ENCODE assay signal across 13 cellular contexts in the genomic region with DNA sequence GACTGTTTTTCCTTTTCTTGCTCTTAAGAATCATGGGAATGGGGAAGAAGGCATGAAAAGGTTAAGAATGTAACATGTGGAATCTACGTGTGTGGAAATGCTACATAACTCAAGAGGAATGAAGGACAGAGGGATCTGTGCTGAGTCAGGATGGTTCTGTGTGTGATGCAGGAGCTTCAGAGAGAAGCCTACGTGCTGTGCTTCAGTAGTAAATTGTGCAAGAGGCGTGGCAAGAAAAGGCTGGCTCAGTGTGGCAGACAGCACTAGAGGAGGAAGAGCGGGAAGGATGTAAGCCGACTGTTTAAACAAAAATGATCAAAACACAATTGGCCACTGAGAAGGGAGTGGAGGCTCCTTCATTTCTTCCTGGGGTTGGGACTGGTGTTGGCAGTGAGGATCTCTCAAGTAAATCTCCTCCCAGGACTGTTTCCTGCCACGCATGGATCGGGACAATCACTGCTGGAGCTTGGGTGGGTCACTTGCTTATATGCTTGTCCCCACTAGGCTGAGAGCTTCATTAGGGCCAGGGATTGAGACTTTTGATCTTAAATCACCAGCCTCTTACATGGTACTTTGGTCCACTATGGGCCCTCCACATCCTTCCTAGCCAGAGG. TPM values are rescaled to one million over a fixed set of nuclear protein-coding genes. Genes with fewer than 3 reads are reported as not detected.
DNase-seq lines count a peak whose midpoint lies in the region; TF ChIP-seq lines count a peak whose summit lies in the region.
"Had no signal": no experiment of that assay in that cellular context is flagged by ENCODE, and none has a peak within 500 bp of the region (broad histone marks: within the 10 kb centered on the region; RNA-seq: fewer than 3 reads in every experiment).

No MANE protein-coding gene starts in this region.

- in situ Hi-C loops in GM23248 (cut with MboI), result no loop called here

- DNase-seq in GM23248 (peak; percentile 98), adipocyte (ENCODE audit: low read depth) (peak; percentile 91), fibroblast of villous mesenchyme (ENCODE audit: low read depth) (peak; percentile 97), stromal cell of bone marrow (ENCODE audit: low read depth) (peak; percentile 53), NCI-H146 treated with DMSO at 0.1 percent for 48 hours (lab: John Stamatoyannopoulos, UW; ENCODE audit: unreplicated experiment) (no peak), activated T-cell treated with anti-CD3 and anti-CD28 coated beads for 4 hours (no peak), superior temporal gyrus (ENCODE audit: extremely low spot score) (no peak)
- DNase-seq in activated CD4-positive, alpha-beta memory T cell treated with anti-CD3 and anti-CD28 coated beads for 36 hours, result no peak
- DNase-seq: activated CD4-positive, alpha-beta T cell treated with anti-CD3 and anti-CD28 coated beads for 36 hours; DMS79; NCI-H1092; NCI-H526 had no signal

- H3K79me2 ChIP-seq in GM23248 (ENCODE audit: insufficient read depth), result peaks cover 8% of the 10 kb centered on the region; the same call in 1 of the 2 replicates

- peak overlapping the region; percentile 65 for H3K4me2 ChIP-seq in GM23248 (ENCODE audit: unreplicated experiment)

- H3K9me3 ChIP-seq in GM23248 (ENCODE audit: low read depth) (no peaks in the 10 kb centered on the region), adipocyte (ENCODE audit: control insufficient read depth, low read length) (no peaks in the 10 kb centered on the region)

- H3K4me1 Mint-ChIP-seq in activated CD4-positive, alpha-beta memory T cell treated with anti-CD3 and anti-CD28 coated beads for 36 hours (ENCODE audit: low read depth), result no peaks in the 10 kb centered on the region
- H3K4me1 Mint-ChIP-seq: activated CD4-positive, alpha-beta T cell treated with anti-CD3 and anti-CD28 coated beads for 36 hours had no signal

- H3K36me3 ChIP-seq in GM23248 (ENCODE audit: low read depth) (no peaks in the 10 kb centered on the region), adipocyte (ENCODE audit: control insufficient read depth, insufficient read depth, low read length, severe bottlenecking) (no peaks in the 10 kb centered on the region)

- no peak overlapping the region for H3K4me3 Mint-ChIP-seq in activated CD4-positive, alpha-beta memory T cell treated with anti-CD3 and anti-CD28 coated beads for 36 hours
- H3K4me3 Mint-ChIP-seq: activated CD4-positive, alpha-beta T cell treated with anti-CD3 and anti-CD28 coated beads for 36 hours; dendritic cell treated with granulocyte-macrophage colony-stimulating factor and Interleukin-4, amounts not matched to agents 40 ng/mL and 50 ng/mL, for 4 days had no signal

- H3K36me3 Mint-ChIP-seq in activated CD4-positive, alpha-beta memory T cell treated with anti-CD3 and anti-CD28 coated beads for 36 hours, result no peaks in the 10 kb centered on the region

- peak overlapping the region; percentile 95 for H3K27ac ChIP-seq in GM23248

- H3K4me1 ChIP-seq in GM23248 (ENCODE audit: insufficient read depth) (peaks cover 41% of the 10 kb centered on the region), adipocyte (ENCODE audit: control insufficient read depth, insufficient read depth, low read length) (peaks cover 9% of the 10 kb centered on the region)

- peaks cover 41% of the 10 kb centered on the region for H3F3A ChIP-seq in GM23248 (ENCODE audit: insufficient read depth)

- peaks cover 4% of the 10 kb centered on the region for H3K27me3 Mint-ChIP-seq in activated CD4-positive, alpha-beta memory T cell treated with anti-CD3 and anti-CD28 coated beads for 36 hours
- H3K27me3 Mint-ChIP-seq: activated CD4-positive, alpha-beta T cell treated with anti-CD3 and anti-CD28 coated beads for 36 hours had no signal

- H3K9me2 ChIP-seq in GM23248 (ENCODE audit: insufficient read depth), result no peaks in the 10 kb centered on the region; the same call in 1 of the 2 replicates

- H3K27me3 ChIP-seq in GM23248 (replicated peaks; ENCODE audit: insufficient read depth), result no peaks in the 10 kb centered on the region
- H3K27me3 ChIP-seq in adipocyte (replicated peaks; ENCODE audit: control insufficient read depth, insufficient read depth, low read length), result no peaks in the 10 kb centered on the region

- intact Hi-C loops in activated CD4-positive, alpha-beta memory T cell treated with anti-CD3 and anti-CD28 coated beads for 36 hours (cut with micrococcal nuclease), result no loop called here

- H3K27ac Mint-ChIP-seq in activated CD4-positive, alpha-beta memory T cell treated with anti-CD3 and anti-CD28 coated beads for 36 hours, result no peak overlapping the region
- H3K27ac Mint-ChIP-seq: activated CD4-positive, alpha-beta T cell treated with anti-CD3 and anti-CD28 coated beads for 36 hours; dendritic cell treated with granulocyte-macrophage colony-stimulating factor and Interleukin-4, amounts not matched to agents 40 ng/mL and 50 ng/mL, for 4 days had no signal

- TF ChIP-seq CTCF in fibroblast of villous mesenchyme (IDR thresholded peaks at IDR 0.05; ENCODE audit: insufficient read depth, low read depth, low read length), result no peak

- CTCF ChIA-PET in activated CD4-positive, alpha-beta memory T cell treated with anti-CD3 and anti-CD28 coated beads for 36 hours (lab: Charles Lee), result interaction anchor here (2.4 kb wide), 1 partner anchor 32 kb away, joined by 7 read pairs; no protein-coding TSS in a partner anchor

- H3K9ac ChIP-seq in GM23248, result peak overlapping the region; percentile 74
- no peak overlapping the region for H3K9ac ChIP-seq in adipocyte (ENCODE audit: low read length)

- H2AFZ ChIP-seq in GM23248, result peak overlapping the region; percentile 75

- 39 to 48% methylated on average over 7 of the region's 7 CpGs for WGBS in GM23248 (ENCODE audit: low coverage in 1 of 2, low lambda C conversion rate in 2 of 2, missing lambda C conversion rate in 2 of 2), 2 experiments

- H3K4me3 ChIP-seq in GM23248 (peak overlapping the region; percentile 42), adipocyte (ENCODE audit: low read length) (no peak overlapping the region), fibroblast of villous mesenchyme (ENCODE audit: low read depth, low read length) (no peak overlapping the region)

- POLR2A ChIA-PET in activated CD4-positive, alpha-beta memory T cell treated with anti-CD3 and anti-CD28 coated beads for 36 hours (lab: Charles Lee), result no interaction called here

- H4K20me1 ChIP-seq in GM23248 (ENCODE audit: insufficient read depth), result no peaks in the 10 kb centered on the region

- peaks cover 5% of the 10 kb centered on the region for H3K9me3 Mint-ChIP-seq in activated CD4-positive, alpha-beta memory T cell treated with anti-CD3 and anti-CD28 coated beads for 36 hours
- H3K9me3 Mint-ChIP-seq: dendritic cell treated with granulocyte-macrophage colony-stimulating factor and Interleukin-4, amounts not matched to agents 40 ng/mL and 50 ng/mL, for 4 days had no signal

RNA-seq across cellular contexts. Expression of gene BASP1, which starts 59.4 kb away (rescaled TPM):
- 121 and 124 TPM in 2 replicates for total RNA-seq in GM23248 (2014; rRNA removed; shearing (Covaris generic))
- 58.4 and 60.4 TPM in 2 replicates for polyA plus RNA-seq in GM23248 (2016; fragmentation: Nextera tagmentation; extraction: Ambion mirVana)
- total RNA-seq in fibroblast of villous mesenchyme, result 126 and 127 TPM in 2 replicates
- total RNA-seq in activated CD4-positive, alpha-beta memory T cell treated with anti-CD3 and anti-CD28 coated beads for 36 hours, result under 1 TPM; 0.27 to 0.48 TPM

Comparison
In these comparisons a context has a peak if more than half of its experiments do, and no peak if none do; other contexts are left out.
1. DNase-seq: peak in GM23248 (single experiment), adipocyte (single experiment), fibroblast of villous mesenchyme (single experiment) and stromal cell of bone marrow (single experiment); none in NCI-H146 treated with DMSO at 0.1 percent for 48 hours (single experiment), activated CD4-positive, alpha-beta memory T cell treated with anti-CD3 and anti-CD28 coated beads for 36 hours (single experiment), activated T-cell treated with anti-CD3 and anti-CD28 coated beads for 4 hours (single experiment) and superior temporal gyrus (single experiment).
2. RNA of gene BASP1, which starts 59.4 kb away (total RNA-seq): 126 to 127 TPM in fibroblast of villous mesenchyme and 121 to 124 TPM in GM23248; 0.27 to 0.48 TPM in activated CD4-positive, alpha-beta memory T cell treated with anti-CD3 and anti-CD28 coated beads for 36 hours; every median in the first group is over 10 times any median in the second.